In the genomic region with DNA sequence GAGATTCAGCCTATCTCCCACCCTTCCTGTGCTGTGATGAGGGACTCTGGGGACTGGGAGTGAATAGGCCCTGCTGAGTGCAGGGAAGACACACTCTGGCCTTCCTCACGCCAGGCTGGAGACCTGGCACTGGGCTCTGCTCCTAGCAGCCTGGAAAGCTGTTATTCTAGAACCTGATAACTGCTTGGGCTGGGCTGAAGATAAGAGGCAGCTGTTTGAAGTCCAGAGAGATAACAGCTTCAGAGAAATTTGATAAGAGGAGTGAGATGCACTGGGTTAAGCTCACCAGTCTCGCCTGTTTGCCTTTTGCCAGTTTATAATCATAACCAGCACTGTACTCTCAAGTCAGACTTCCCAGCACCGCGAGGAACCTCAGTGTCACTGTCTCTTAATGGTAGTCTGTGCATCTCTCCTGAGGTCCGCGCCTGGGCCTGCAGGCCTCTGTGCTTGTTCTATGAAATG, we compare ENCODE assay signal across 1 cellular context.
TF ChIP-seq lines count a peak whose summit lies in the region.

No MANE protein-coding gene starts in this region.

TF ChIP-seq in HepG2, 621 proteins besides CTCF, POLR2A, EP300 and RAD21 (continued from another document and continues in another):
- TF ChIP-seq, protein P1, sequence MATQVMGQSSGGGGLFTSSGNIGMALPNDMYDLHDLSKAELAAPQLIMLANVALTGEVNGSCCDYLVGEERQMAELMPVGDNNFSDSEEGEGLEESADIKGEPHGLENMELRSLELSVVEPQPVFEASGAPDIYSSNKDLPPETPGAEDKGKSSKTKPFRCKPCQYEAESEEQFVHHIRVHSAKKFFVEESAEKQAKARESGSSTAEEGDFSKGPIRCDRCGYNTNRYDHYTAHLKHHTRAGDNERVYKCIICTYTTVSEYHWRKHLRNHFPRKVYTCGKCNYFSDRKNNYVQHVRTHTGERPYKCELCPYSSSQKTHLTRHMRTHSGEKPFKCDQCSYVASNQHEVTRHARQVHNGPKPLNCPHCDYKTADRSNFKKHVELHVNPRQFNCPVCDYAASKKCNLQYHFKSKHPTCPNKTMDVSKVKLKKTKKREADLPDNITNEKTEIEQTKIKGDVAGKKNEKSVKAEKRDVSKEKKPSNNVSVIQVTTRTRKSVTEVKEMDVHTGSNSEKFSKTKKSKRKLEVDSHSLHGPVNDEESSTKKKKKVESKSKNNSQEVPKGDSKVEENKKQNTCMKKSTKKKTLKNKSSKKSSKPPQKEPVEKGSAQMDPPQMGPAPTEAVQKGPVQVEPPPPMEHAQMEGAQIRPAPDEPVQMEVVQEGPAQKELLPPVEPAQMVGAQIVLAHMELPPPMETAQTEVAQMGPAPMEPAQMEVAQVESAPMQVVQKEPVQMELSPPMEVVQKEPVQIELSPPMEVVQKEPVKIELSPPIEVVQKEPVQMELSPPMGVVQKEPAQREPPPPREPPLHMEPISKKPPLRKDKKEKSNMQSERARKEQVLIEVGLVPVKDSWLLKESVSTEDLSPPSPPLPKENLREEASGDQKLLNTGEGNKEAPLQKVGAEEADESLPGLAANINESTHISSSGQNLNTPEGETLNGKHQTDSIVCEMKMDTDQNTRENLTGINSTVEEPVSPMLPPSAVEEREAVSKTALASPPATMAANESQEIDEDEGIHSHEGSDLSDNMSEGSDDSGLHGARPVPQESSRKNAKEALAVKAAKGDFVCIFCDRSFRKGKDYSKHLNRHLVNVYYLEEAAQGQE (IDR thresholded peaks at IDR 0.05; ENCODE audit: borderline replicate concordance in 1 of 2, low read depth in 1 of 2, low read length in 2 of 2), result no peak
- TF ChIP-seq SMARCE1 (IDR thresholded peaks at IDR 0.05; ENCODE audit: borderline replicate concordance) (no peak), GTF2F1 (IDR thresholded peaks at IDR 0.05; ENCODE audit: low read length) (no peak), FOXJ3 (CRISPR knock-in tag; IDR thresholded peaks at IDR 0.05; ENCODE audit: borderline replicate concordance) (no peak), CBFB (CRISPR knock-in tag; IDR thresholded peaks at IDR 0.05) (no peak), SNRNP70 (IDR thresholded peaks at IDR 0.05; ENCODE audit: low read depth, low read length) (no peak), TP53 (CRISPR knock-in tag; conservative IDR thresholded peaks at IDR 0.05) (no peak), MATR3 (CRISPR knock-in tag; IDR thresholded peaks at IDR 0.05) (no peak), SALL1 (CRISPR knock-in tag; IDR thresholded peaks at IDR 0.05) (peak; percentile 8), ZNF337 (CRISPR knock-in tag; IDR thresholded peaks at IDR 0.05; ENCODE audit: borderline replicate concordance, low read depth) (no peak), ZNF562 (CRISPR knock-in tag; IDR thresholded peaks at IDR 0.05; ENCODE audit: borderline replicate concordance) (no peak), PITX1 (CRISPR knock-in tag; IDR thresholded peaks at IDR 0.05) (peak; percentile 47; the same call in 1 of the 2 replicates), ZNF703 (CRISPR knock-in tag; IDR thresholded peaks at IDR 0.05; ENCODE audit: borderline replicate concordance) (no peak), ISL2 (CRISPR knock-in tag; IDR thresholded peaks at IDR 0.05) (0 out of 2 replicates have a peak, but pooled peaks have one; percentile 43), ZNF737 (CRISPR knock-in tag; IDR thresholded peaks at IDR 0.05; ENCODE audit: borderline replicate concordance) (no peak), MAZ (IDR thresholded peaks at IDR 0.05; ENCODE audit: borderline replicate concordance, low read depth, low read length) (no peak), MAZ (CRISPR knock-in tag; IDR thresholded peaks at IDR 0.05; ENCODE audit: low read depth) (no peak), KDM2A (CRISPR knock-in tag; IDR thresholded peaks at IDR 0.05; ENCODE audit: borderline replicate concordance, low read depth) (no peak), ZNF766 (CRISPR knock-in tag; IDR thresholded peaks at IDR 0.05; ENCODE audit: borderline replicate concordance) (no peak), ZNF501 (CRISPR knock-in tag; IDR thresholded peaks at IDR 0.05) (no peak), RELA (CRISPR knock-in tag; IDR thresholded peaks at IDR 0.05) (no peak), NFKBIZ (CRISPR knock-in tag; IDR thresholded peaks at IDR 0.05) (no peak), SIX1 (CRISPR knock-in tag; IDR thresholded peaks at IDR 0.05; ENCODE audit: borderline replicate concordance) (peak; percentile 84; the same call in 1 of the 2 replicates), SKI (IDR thresholded peaks at IDR 0.05; ENCODE audit: partially characterized antibody) (no peak), CHD2 (IDR thresholded peaks at IDR 0.05; ENCODE audit: low read depth, low read length) (no peak), ZNF282 (IDR thresholded peaks at IDR 0.05; ENCODE audit: partially characterized antibody) (no peak), U2AF1 (optimal IDR thresholded peaks at IDR 0.05; ENCODE audit: low read depth, low read length) (no peak), TBP (CRISPR knock-in tag; IDR thresholded peaks at IDR 0.05) (no peak), HCFC1 (IDR thresholded peaks at IDR 0.05; ENCODE audit: low read depth, low read length) (no peak), ZBTB1 (CRISPR knock-in tag; IDR thresholded peaks at IDR 0.05; ENCODE audit: borderline replicate concordance) (no peak), RXRB (CRISPR knock-in tag; IDR thresholded peaks at IDR 0.05; ENCODE audit: borderline replicate concordance) (peak; percentile 20; the same call in 1 of the 2 replicates), ZFP90 (CRISPR knock-in tag; IDR thresholded peaks at IDR 0.05; ENCODE audit: borderline replicate concordance) (no peak), POLR2AphosphoS5 (IDR thresholded peaks at IDR 0.05; ENCODE audit: low read depth, low read length) (no peak), LCORL (IDR thresholded peaks at IDR 0.05) (no peak), LCORL (CRISPR knock-in tag; IDR thresholded peaks at IDR 0.05) (peak; percentile 51; the same call in 1 of the 2 replicates)
- TF ChIP-seq, protein P2, sequence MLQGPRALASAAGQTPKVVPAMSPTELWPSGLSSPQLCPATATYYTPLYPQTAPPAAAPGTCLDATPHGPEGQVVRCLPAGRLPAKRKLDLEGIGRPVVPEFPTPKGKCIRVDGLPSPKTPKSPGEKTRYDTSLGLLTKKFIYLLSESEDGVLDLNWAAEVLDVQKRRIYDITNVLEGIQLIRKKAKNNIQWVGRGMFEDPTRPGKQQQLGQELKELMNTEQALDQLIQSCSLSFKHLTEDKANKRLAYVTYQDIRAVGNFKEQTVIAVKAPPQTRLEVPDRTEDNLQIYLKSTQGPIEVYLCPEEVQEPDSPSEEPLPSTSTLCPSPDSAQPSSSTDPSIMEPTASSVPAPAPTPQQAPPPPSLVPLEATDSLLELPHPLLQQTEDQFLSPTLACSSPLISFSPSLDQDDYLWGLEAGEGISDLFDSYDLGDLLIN (CRISPR knock-in tag; IDR thresholded peaks at IDR 0.05; ENCODE audit: borderline replicate concordance), result no peak
- TF ChIP-seq, protein P3, sequence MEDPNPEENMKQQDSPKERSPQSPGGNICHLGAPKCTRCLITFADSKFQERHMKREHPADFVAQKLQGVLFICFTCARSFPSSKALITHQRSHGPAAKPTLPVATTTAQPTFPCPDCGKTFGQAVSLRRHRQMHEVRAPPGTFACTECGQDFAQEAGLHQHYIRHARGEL (CRISPR knock-in tag; IDR thresholded peaks at IDR 0.05), result no peak
- TF ChIP-seq, protein P4, sequence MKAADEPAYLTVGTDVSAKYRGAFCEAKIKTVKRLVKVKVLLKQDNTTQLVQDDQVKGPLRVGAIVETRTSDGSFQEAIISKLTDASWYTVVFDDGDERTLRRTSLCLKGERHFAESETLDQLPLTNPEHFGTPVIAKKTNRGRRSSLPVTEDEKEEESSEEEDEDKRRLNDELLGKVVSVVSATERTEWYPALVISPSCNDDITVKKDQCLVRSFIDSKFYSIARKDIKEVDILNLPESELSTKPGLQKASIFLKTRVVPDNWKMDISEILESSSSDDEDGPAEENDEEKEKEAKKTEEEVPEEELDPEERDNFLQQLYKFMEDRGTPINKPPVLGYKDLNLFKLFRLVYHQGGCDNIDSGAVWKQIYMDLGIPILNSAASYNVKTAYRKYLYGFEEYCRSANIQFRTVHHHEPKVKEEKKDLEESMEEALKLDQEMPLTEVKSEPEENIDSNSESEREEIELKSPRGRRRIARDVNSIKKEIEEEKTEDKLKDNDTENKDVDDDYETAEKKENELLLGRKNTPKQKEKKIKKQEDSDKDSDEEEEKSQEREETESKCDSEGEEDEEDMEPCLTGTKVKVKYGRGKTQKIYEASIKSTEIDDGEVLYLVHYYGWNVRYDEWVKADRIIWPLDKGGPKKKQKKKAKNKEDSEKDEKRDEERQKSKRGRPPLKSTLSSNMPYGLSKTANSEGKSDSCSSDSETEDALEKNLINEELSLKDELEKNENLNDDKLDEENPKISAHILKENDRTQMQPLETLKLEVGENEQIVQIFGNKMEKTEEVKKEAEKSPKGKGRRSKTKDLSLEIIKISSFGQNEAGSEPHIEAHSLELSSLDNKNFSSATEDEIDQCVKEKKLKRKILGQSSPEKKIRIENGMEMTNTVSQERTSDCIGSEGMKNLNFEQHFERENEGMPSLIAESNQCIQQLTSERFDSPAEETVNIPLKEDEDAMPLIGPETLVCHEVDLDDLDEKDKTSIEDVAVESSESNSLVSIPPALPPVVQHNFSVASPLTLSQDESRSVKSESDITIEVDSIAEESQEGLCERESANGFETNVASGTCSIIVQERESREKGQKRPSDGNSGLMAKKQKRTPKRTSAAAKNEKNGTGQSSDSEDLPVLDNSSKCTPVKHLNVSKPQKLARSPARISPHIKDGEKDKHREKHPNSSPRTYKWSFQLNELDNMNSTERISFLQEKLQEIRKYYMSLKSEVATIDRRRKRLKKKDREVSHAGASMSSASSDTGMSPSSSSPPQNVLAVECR (CRISPR knock-in tag; IDR thresholded peaks at IDR 0.05; ENCODE audit: borderline replicate concordance), result peak; percentile 15; the same call in 1 of the 2 replicates
- TF ChIP-seq, protein P5, sequence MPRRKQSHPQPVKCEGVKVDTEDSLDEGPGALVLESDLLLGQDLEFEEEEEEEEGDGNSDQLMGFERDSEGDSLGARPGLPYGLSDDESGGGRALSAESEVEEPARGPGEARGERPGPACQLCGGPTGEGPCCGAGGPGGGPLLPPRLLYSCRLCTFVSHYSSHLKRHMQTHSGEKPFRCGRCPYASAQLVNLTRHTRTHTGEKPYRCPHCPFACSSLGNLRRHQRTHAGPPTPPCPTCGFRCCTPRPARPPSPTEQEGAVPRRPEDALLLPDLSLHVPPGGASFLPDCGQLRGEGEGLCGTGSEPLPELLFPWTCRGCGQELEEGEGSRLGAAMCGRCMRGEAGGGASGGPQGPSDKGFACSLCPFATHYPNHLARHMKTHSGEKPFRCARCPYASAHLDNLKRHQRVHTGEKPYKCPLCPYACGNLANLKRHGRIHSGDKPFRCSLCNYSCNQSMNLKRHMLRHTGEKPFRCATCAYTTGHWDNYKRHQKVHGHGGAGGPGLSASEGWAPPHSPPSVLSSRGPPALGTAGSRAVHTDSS (CRISPR knock-in tag; conservative IDR thresholded peaks at IDR 0.05), result no peak
- TF ChIP-seq, protein P6, sequence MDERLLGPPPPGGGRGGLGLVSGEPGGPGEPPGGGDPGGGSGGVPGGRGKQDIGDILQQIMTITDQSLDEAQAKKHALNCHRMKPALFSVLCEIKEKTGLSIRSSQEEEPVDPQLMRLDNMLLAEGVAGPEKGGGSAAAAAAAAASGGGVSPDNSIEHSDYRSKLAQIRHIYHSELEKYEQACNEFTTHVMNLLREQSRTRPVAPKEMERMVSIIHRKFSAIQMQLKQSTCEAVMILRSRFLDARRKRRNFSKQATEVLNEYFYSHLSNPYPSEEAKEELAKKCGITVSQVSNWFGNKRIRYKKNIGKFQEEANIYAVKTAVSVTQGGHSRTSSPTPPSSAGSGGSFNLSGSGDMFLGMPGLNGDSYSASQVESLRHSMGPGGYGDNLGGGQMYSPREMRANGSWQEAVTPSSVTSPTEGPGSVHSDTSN (CRISPR knock-in tag; IDR thresholded peaks at IDR 0.05), result no peak
- TF ChIP-seq, protein P7, sequence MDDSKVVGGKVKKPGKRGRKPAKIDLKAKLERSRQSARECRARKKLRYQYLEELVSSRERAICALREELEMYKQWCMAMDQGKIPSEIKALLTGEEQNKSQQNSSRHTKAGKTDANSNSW (CRISPR knock-in tag; IDR thresholded peaks at IDR 0.05; ENCODE audit: borderline replicate concordance), result no peak
- TF ChIP-seq, protein P8, sequence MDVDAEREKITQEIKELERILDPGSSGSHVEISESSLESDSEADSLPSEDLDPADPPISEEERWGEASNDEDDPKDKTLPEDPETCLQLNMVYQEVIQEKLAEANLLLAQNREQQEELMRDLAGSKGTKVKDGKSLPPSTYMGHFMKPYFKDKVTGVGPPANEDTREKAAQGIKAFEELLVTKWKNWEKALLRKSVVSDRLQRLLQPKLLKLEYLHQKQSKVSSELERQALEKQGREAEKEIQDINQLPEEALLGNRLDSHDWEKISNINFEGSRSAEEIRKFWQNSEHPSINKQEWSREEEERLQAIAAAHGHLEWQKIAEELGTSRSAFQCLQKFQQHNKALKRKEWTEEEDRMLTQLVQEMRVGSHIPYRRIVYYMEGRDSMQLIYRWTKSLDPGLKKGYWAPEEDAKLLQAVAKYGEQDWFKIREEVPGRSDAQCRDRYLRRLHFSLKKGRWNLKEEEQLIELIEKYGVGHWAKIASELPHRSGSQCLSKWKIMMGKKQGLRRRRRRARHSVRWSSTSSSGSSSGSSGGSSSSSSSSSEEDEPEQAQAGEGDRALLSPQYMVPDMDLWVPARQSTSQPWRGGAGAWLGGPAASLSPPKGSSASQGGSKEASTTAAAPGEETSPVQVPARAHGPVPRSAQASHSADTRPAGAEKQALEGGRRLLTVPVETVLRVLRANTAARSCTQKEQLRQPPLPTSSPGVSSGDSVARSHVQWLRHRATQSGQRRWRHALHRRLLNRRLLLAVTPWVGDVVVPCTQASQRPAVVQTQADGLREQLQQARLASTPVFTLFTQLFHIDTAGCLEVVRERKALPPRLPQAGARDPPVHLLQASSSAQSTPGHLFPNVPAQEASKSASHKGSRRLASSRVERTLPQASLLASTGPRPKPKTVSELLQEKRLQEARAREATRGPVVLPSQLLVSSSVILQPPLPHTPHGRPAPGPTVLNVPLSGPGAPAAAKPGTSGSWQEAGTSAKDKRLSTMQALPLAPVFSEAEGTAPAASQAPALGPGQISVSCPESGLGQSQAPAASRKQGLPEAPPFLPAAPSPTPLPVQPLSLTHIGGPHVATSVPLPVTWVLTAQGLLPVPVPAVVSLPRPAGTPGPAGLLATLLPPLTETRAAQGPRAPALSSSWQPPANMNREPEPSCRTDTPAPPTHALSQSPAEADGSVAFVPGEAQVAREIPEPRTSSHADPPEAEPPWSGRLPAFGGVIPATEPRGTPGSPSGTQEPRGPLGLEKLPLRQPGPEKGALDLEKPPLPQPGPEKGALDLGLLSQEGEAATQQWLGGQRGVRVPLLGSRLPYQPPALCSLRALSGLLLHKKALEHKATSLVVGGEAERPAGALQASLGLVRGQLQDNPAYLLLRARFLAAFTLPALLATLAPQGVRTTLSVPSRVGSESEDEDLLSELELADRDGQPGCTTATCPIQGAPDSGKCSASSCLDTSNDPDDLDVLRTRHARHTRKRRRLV (CRISPR knock-in tag; IDR thresholded peaks at IDR 0.05), result no peak
- TF ChIP-seq, protein P9, sequence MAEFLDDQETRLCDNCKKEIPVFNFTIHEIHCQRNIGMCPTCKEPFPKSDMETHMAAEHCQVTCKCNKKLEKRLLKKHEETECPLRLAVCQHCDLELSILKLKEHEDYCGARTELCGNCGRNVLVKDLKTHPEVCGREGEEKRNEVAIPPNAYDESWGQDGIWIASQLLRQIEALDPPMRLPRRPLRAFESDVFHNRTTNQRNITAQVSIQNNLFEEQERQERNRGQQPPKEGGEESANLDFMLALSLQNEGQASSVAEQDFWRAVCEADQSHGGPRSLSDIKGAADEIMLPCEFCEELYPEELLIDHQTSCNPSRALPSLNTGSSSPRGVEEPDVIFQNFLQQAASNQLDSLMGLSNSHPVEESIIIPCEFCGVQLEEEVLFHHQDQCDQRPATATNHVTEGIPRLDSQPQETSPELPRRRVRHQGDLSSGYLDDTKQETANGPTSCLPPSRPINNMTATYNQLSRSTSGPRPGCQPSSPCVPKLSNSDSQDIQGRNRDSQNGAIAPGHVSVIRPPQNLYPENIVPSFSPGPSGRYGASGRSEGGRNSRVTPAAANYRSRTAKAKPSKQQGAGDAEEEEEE (CRISPR knock-in tag; IDR thresholded peaks at IDR 0.05; ENCODE audit: borderline replicate concordance), result no peak
